23 cellular contexts compared by ENCODE assay signal in the genomic region with DNA sequence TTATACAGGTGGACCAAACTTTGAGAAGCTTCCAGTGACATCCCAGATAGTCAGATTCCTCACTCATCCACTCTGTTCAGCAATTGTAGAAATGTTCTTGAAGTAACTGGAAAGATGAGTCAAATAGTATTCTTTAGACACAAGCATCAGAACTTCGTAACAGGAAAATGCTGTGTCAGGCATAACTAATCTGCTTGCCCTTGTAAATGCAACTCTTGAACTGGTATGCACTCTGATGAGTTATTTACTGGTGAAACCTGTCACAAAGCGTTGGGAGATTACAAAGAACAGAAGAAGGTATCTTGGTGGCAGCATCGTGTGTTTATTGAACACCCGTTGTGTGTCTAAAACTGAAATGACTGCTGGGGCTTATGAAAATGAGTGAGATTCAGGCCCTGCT. TPM values are rescaled to one million over a fixed set of nuclear protein-coding genes. Genes with fewer than 3 reads are reported as not detected.
DNase-seq lines count a peak whose midpoint lies in the region; ATAC-seq, FAIRE-seq and TF ChIP-seq lines count a peak whose summit lies in the region.
"Had no signal": no experiment of that assay in that cellular context is flagged by ENCODE, and none has a peak within 500 bp of the region (broad histone marks: within the 10 kb centered on the region; RNA-seq: fewer than 3 reads in every experiment).

No MANE protein-coding gene starts in this region.

- WGBS in trophoblast cell (ENCODE audit: extremely low coverage, insufficient coverage, insufficient read length): no CpG with 5 or more reads among the region's 4 CpGs

- H3K27me3 ChIP-seq in bronchial epithelial cell (ENCODE audit: control insufficient read depth, insufficient read depth, low read length) (no peaks in the 10 kb centered on the region), trophoblast cell (ENCODE audit: insufficient read depth, low read length) (no peaks in the 10 kb centered on the region)
- H3K27me3 ChIP-seq: SJSA1, upper lobe of right lung had no signal

- H3K4ac ChIP-seq in trophoblast cell (ENCODE audit: low read depth, low read length): no peak overlapping the region

- intact Hi-C loops in left ventricle myocardium superior (cut with micrococcal nuclease): no loop called here

- no peak overlapping the region for H4K91ac ChIP-seq in trophoblast cell (ENCODE audit: low read depth, low read length)

- ATAC-seq in activated CD4-positive, CD25-positive, alpha-beta regulatory T cell treated with anti-CD3 and anti-CD28 coated beads, Interleukin-2, amount 50 U/mL, for 24 hours: peak; percentile 21 to 55
- ATAC-seq in left ventricle myocardium superior (peak; percentile 66), HG03571 (IDR thresholded peaks at IDR 0.05; ENCODE audit: unreplicated experiment) (no peak), HG03175 (IDR thresholded peaks at IDR 0.05; ENCODE audit: unreplicated experiment) (no peak)
- ATAC-seq: T-cell, upper lobe of right lung had no signal

- H3K27ac ChIP-seq in trophoblast cell (ENCODE audit: low read depth, low read length): no peak overlapping the region
- H3K27ac ChIP-seq: 22Rv1, SJSA1, upper lobe of right lung had no signal

- no peak overlapping the region for H3K23ac ChIP-seq in trophoblast cell (ENCODE audit: low read length)

- no peak overlapping the region for H3K14ac ChIP-seq in trophoblast cell (ENCODE audit: low read length)

- H3K79me2 ChIP-seq in trophoblast cell (ENCODE audit: control insufficient read depth, insufficient read depth, low read length, poor library complexity): no peaks in the 10 kb centered on the region

- no peak for TF ChIP-seq CTCF in bronchial epithelial cell (IDR thresholded peaks at IDR 0.05; ENCODE audit: insufficient read depth, low read length, severe bottlenecking)

- no peak overlapping the region for H2AFZ ChIP-seq in trophoblast cell (ENCODE audit: insufficient read depth, low read length, poor library complexity)

- DNase-seq in activated CD4-positive, CD25-positive, alpha-beta regulatory T cell (lab: John Stamatoyannopoulos, UW): no peak
- DNase-seq in bronchial epithelial cell (ENCODE audit: low read depth) (peak; percentile 65), left ventricle myocardium superior (no peak), trophoblast cell (no peak)
- DNase-seq in stimulated activated CD4-positive, alpha-beta T cell treated with anti-CD3 and anti-CD28 coated beads, Interleukin-15, amount 100 ng/mL, for 24 hours: no peak
- DNase-seq: activated CD4-positive, alpha-beta T cell treated with anti-CD3 and anti-CD28 coated beads for 1 hour; CD8-positive, alpha-beta memory T cell; foreskin melanocyte; HCEC 1CT; hippocampal formation; immature natural killer cell; NCI-H1417 treated with DMSO at 0.1 percent for 48 hours; NCI-H524 treated with DMSO at 0.1 percent for 48 hours; NK-92 treated with Interleukin-12 subunit alpha and Interleukin-12 subunit beta, amount 100 ng/mL, for 24 hours; stimulated activated CD8-positive, alpha-beta memory T cell treated with anti-CD3 and anti-CD28 coated beads, Interleukin-4, amount 100 ng/mL, for 48 hours; T-cell; upper lobe of right lung had no signal

- H2BK12ac ChIP-seq in trophoblast cell (ENCODE audit: low read length): no peak overlapping the region

- H3K36me3 ChIP-seq in bronchial epithelial cell (ENCODE audit: control insufficient read depth, insufficient read depth, low read length) (no peaks in the 10 kb centered on the region), trophoblast cell (ENCODE audit: control insufficient read depth in 1 of 2, insufficient read depth in 2 of 2, low read length in 2 of 2) (peaks cover 0 to 2% of the 10 kb centered on the region in 2 experiments)

- no peak overlapping the region for H2BK120ac ChIP-seq in trophoblast cell (ENCODE audit: insufficient read depth, low read length, poor library complexity)

- no peak overlapping the region for H2AK5ac ChIP-seq in trophoblast cell (ENCODE audit: low read length)

- no peak overlapping the region for H3K18ac ChIP-seq in trophoblast cell (ENCODE audit: low read length)

- H3K9me3 ChIP-seq in trophoblast cell (ENCODE audit: insufficient read depth, low read depth, low read length): no peaks in the 10 kb centered on the region
- H3K9me3 ChIP-seq: SJSA1, upper lobe of right lung had no signal

- no peak overlapping the region for H3K4me2 ChIP-seq in trophoblast cell (ENCODE audit: low read length)

- no peak overlapping the region for H4K12ac ChIP-seq in trophoblast cell (ENCODE audit: low read depth, low read length)

- peaks cover 0 to 2% of the 10 kb centered on the region in 2 experiments for H3K4me1 ChIP-seq in trophoblast cell (ENCODE audit: control insufficient read depth in 1 of 2, insufficient read depth in 2 of 2, low read length in 2 of 2)
- H3K4me1 ChIP-seq: SJSA1, upper lobe of right lung had no signal

- FAIRE-seq in bronchial epithelial cell (lab: Jason Lieb, UNC): no peak
- FAIRE-seq: GM19239 had no signal

- no peak overlapping the region for H3K4me3 ChIP-seq in bronchial epithelial cell (ENCODE audit: low read depth, low read length)
- H3K4me3 ChIP-seq in trophoblast cell (ENCODE audit: low read depth, low read length): no peak overlapping the region
- H3K4me3 ChIP-seq: SJSA1, upper lobe of right lung had no signal

- H3K9ac ChIP-seq in trophoblast cell (ENCODE audit: low read length): peak overlapping the region; percentile 9

- no peak overlapping the region for H2BK5ac ChIP-seq in trophoblast cell (ENCODE audit: low read depth, low read length, poor library complexity)

- no peaks in the 10 kb centered on the region for H3K79me1 ChIP-seq in trophoblast cell (ENCODE audit: low read length)

- no peak overlapping the region for H4K8ac ChIP-seq in trophoblast cell (ENCODE audit: low read depth, low read length)

RNA-seq across cellular contexts. Expression of gene DUSP6, which starts 10.8 kb away (rescaled TPM):
- 12.9 and 149 TPM in 2 replicates for total RNA-seq in bronchial epithelial cell
- total RNA-seq in left ventricle myocardium superior: 23.0 TPM
- 7.5 and 8.0 TPM in 2 replicates for polyA plus RNA-seq in trophoblast cell (2013)

Comparison
In these comparisons a context has a peak if more than half of its experiments do, and no peak if none do; other contexts are left out.
1. ATAC-seq: peak in activated CD4-positive, CD25-positive, alpha-beta regulatory T cell treated with anti-CD3 and anti-CD28 coated beads, Interleukin-2, amount 50 U/mL, for 24 hours (2 of 2) and left ventricle myocardium superior (single experiment); none in HG03571 (single experiment) and HG03175 (single experiment).